Comparison of ENCODE assay signal across 8 cellular contexts in genomic region chr2:27489118-27489497, GRCh38. TPM values are rescaled to one million over a fixed set of nuclear protein-coding genes. Genes with fewer than 3 reads are reported as not detected.
DNase-seq lines count a peak whose midpoint lies in the region; ATAC-seq and TF ChIP-seq lines count a peak whose summit lies in the region.

No MANE protein-coding gene starts in this region.

- intact Hi-C loops in Calu3 (cut with micrococcal nuclease; ENCODE audit: unreplicated experiment) = no loop called here

- no peaks in the 10 kb centered on the region for H3K9me3 Mint-ChIP-seq in Calu3 (ENCODE audit: low read depth, unreplicated experiment)
- no peaks in the 10 kb centered on the region for H3K9me3 Mint-ChIP-seq in nephron progenitor cell

- peak overlapping the region; percentile 80 for H3K4me3 Mint-ChIP-seq in Calu3 (ENCODE audit: low read depth, unreplicated experiment)
- peak overlapping the region; percentile 92 for H3K4me3 Mint-ChIP-seq in nephron progenitor cell

- CTCF ChIA-PET in Calu3 (lab: Charles Lee) (no interaction called here), HEK293 (lab: Yijun Ruan, JAX) (interaction anchor here (0.6 to 1.0 kb wide), 2 partner anchors 140 to 195 kb away, joined by 3 read pairs; partner anchors contain the start of genes CCDC121 and GPN1), SK-N-SH (lab: Yijun Ruan, JAX) (interaction anchor here (0.9 to 2.1 kb wide), 5 partner anchors 17 to 194 kb away, joined by 3 to 6 read pairs (median 3); no protein-coding TSS in a partner anchor), GM10248 (lab: Yijun Ruan, JAX) (no interaction called here)

- H3K4me3 ChIP-seq in HEK293 (ENCODE audit: low read depth, low read length) (peak overlapping the region; percentile 66), SK-N-SH (ENCODE audit: low read depth in 2 of 2, low read length in 1 of 2) (peak overlapping the region; percentile 72 to 86), esophagus (ENCODE audit: low read depth in 1 of 2, low read length in 2 of 2) (peak overlapping the region; percentile 52 to 60)

- peaks cover 12% of the 10 kb centered on the region; the same call in 1 of the 2 replicates for H3K79me2 ChIP-seq in SK-N-SH (ENCODE audit: insufficient read depth)

- ATAC-seq in GM19463 (IDR thresholded peaks at IDR 0.05; ENCODE audit: unreplicated experiment) = no peak

- TF ChIP-seq CTCF in Calu3 (IDR thresholded peaks at IDR 0.05; ENCODE audit: unreplicated experiment) (no peak), HEK293 (tag by site-specific recombination; IDR thresholded peaks at IDR 0.05) (no peak), SK-N-SH (IDR thresholded peaks at IDR 0.05) (peak; percentile 21; the same call in 1 of the 2 replicates), nephron progenitor cell (IDR thresholded peaks at IDR 0.05) (no peak), GM10248 (IDR thresholded peaks at IDR 0.05; ENCODE audit: control extremely low read depth, extremely low read depth, low read depth, missing control alignments) (no peak)

- H2AFZ ChIP-seq in SK-N-SH (ENCODE audit: low read depth) = peak overlapping the region; percentile 86

- no peak overlapping the region for H3K27ac ChIP-seq in HEK293 (ENCODE audit: extremely low read depth, low read depth, low read length)
- peak overlapping the region; percentile 9 to 39; a peak in 2 of 4 replicates for H3K27ac ChIP-seq in SK-N-SH (ENCODE audit: low read depth in 2 of 2, low read length in 1 of 2)
- H3K27ac ChIP-seq in esophagus (ENCODE audit: low read depth in 2 of 2, low read length in 1 of 2) = peak overlapping the region; percentile 55 to 86

- H3K4me2 ChIP-seq in SK-N-SH = peak overlapping the region; percentile 89

- H3K36me3 ChIP-seq in HEK293 (ENCODE audit: control insufficient read depth in 2 of 2, insufficient read depth in 1 of 2, low read length in 2 of 2) (peaks cover 0 to 13% of the 10 kb centered on the region in 2 experiments; a peak in 2 of 3 replicates), SK-N-SH (replicated peaks in 1 of 2; ENCODE audit: control insufficient read depth in 1 of 2, insufficient read depth in 2 of 2, low read length in 1 of 2) (peaks cover 7 to 14% of the 10 kb centered on the region in 2 experiments), esophagus (ENCODE audit: control insufficient read depth in 2 of 2, insufficient read depth in 2 of 2, low read length in 1 of 2) (peaks cover 0 to 3% of the 10 kb centered on the region in 2 donors)

- H3K27ac Mint-ChIP-seq in Calu3 (ENCODE audit: unreplicated experiment) = peak overlapping the region; percentile 85
- H3K27ac Mint-ChIP-seq in nephron progenitor cell = peak overlapping the region; percentile 95

- H3K9me2 ChIP-seq in SK-N-SH = no peaks in the 10 kb centered on the region

- no peaks in the 10 kb centered on the region for H3K27me3 Mint-ChIP-seq in Calu3 (ENCODE audit: unreplicated experiment)
- peaks cover 34% of the 10 kb centered on the region for H3K27me3 Mint-ChIP-seq in nephron progenitor cell (ENCODE audit: low read depth, poor library complexity)

- TF ChIP-seq RAD21 in SK-N-SH (IDR thresholded peaks at IDR 0.05; ENCODE audit: low read length) = 0 out of 2 replicates have a peak, but pooled peaks have one; percentile 17

- BruUV-seq in Calu3 (replicated peaks; lab: Mats Ljungman, UMichigan) = TSS peak; percentile 25

- H3K4me1 Mint-ChIP-seq in Calu3 (ENCODE audit: low read depth, unreplicated experiment) = peaks cover 7% of the 10 kb centered on the region
- peaks cover 26% of the 10 kb centered on the region for H3K4me1 Mint-ChIP-seq in nephron progenitor cell

- no peaks in the 10 kb centered on the region for H3K9me3 ChIP-seq in HEK293 (ENCODE audit: control insufficient read depth, insufficient read depth, low read depth, low read length)
- H3K9me3 ChIP-seq in SK-N-SH = no peaks in the 10 kb centered on the region
- H3K9me3 ChIP-seq in esophagus (ENCODE audit: control insufficient read depth in 2 of 2, insufficient read depth in 1 of 2, low read depth in 1 of 2, low read length in 1 of 2) = no peaks in the 10 kb centered on the region

- DNase-seq in Calu3 = peak; percentile 14
- DNase-seq in SK-N-SH = peak; percentile 36
- DNase-seq in nephron progenitor cell = no peak
- no peak for DNase-seq in middle frontal gyrus (ENCODE audit: extremely low spot score, low spot score)
- no peak for DNase-seq in GM10248 (ENCODE audit: extremely low spot score)

- no peaks in the 10 kb centered on the region for H4K20me1 ChIP-seq in SK-N-SH (ENCODE audit: insufficient read depth)

- WGBS in SK-N-SH (ENCODE audit: low lambda C conversion rate) = 3% methylated on average over 11 of the region's 11 CpGs
- WGBS in esophagus, 2 donors = 2 to 3% methylated on average over 11 of the region's 11 CpGs

- H3K27me3 ChIP-seq in SK-N-SH (ENCODE audit: insufficient read depth) (no peaks in the 10 kb centered on the region), esophagus (ENCODE audit: control insufficient read depth in 1 of 2, insufficient read depth in 2 of 2, low read length in 2 of 2) (no peaks in the 10 kb centered on the region)

- peak overlapping the region; percentile 53 for H3K9ac ChIP-seq in SK-N-SH

- POLR2A ChIA-PET in HEK293 (lab: Yijun Ruan, JAX) = no interaction called here
- POLR2A ChIA-PET in SK-N-SH (lab: Yijun Ruan, JAX) = interaction anchor here (1.8 kb wide), 1 partner anchor 60 kb away, joined by 7 read pairs; the partner anchor contains the start of gene NRBP1
- POLR2A ChIA-PET in GM10248 (lab: Yijun Ruan, JAX) = no interaction called here

- no peak for TF ChIP-seq EP300 in SK-N-SH (IDR thresholded peaks at IDR 0.05; ENCODE audit: borderline replicate concordance in 1 of 2, low read depth in 1 of 2, low read length in 1 of 2)

- H3K4me1 ChIP-seq in HEK293 (ENCODE audit: control insufficient read depth, insufficient read depth, low read length) (peaks cover 5% of the 10 kb centered on the region; the same call in 1 of the 2 replicates), SK-N-SH (ENCODE audit: control insufficient read depth in 1 of 2, insufficient read depth in 2 of 2, low read depth in 1 of 2, low read length in 1 of 2) (peaks cover 3 to 15% of the 10 kb centered on the region in 2 experiments; a peak in 3 of 4 replicates), esophagus (ENCODE audit: control insufficient read depth in 2 of 2, insufficient read depth in 2 of 2, low read length in 1 of 2) (no peaks in the 10 kb centered on the region)

- peaks cover 10% of the 10 kb centered on the region for H3F3A ChIP-seq in SK-N-SH (replicated peaks; ENCODE audit: insufficient read depth)

- H3K36me3 Mint-ChIP-seq in Calu3 (ENCODE audit: insufficient read depth, unreplicated experiment) = peaks cover 14% of the 10 kb centered on the region
- peaks cover 5% of the 10 kb centered on the region for H3K36me3 Mint-ChIP-seq in nephron progenitor cell (ENCODE audit: low read depth)

TF ChIP-seq in HEK293, 187 proteins besides CTCF, POLR2A, EP300 and RAD21 (continues in another document):
- no peak for TF ChIP-seq INSM2 (tag by site-specific recombination; IDR thresholded peaks at IDR 0.05)
- no peak for TF ChIP-seq GLI4 (tag by site-specific recombination; IDR thresholded peaks at IDR 0.05)
- TF ChIP-seq ZBTB20 (tag by site-specific recombination; IDR thresholded peaks at IDR 0.05) = peak; percentile 34; the same call in 1 of the 2 replicates

TF ChIP-seq in SK-N-SH, 30 proteins besides CTCF, POLR2A, EP300 and RAD21 (continues in another document):
- TF ChIP-seq RXRA (IDR thresholded peaks at IDR 0.05; ENCODE audit: borderline replicate concordance, low read depth) (no peak), NRF1 (IDR thresholded peaks at IDR 0.05; ENCODE audit: low read depth, low read length) (no peak), FOSL2 (IDR thresholded peaks at IDR 0.05; ENCODE audit: borderline replicate concordance, low read depth) (no peak), MEF2A (IDR thresholded peaks at IDR 0.05; ENCODE audit: borderline replicate concordance, low read depth) (no peak), ZBTB33 (IDR thresholded peaks at IDR 0.05; ENCODE audit: borderline replicate concordance, low read depth) (no peak), MAX (IDR thresholded peaks at IDR 0.05; ENCODE audit: low read depth) (no peak; the same call in 1 of the 2 replicates), JUND (IDR thresholded peaks at IDR 0.05) (no peak)

RNA-seq across cellular contexts. Expression of gene IFT172, which starts 0.4 kb away (rescaled TPM):
- total RNA-seq in Calu3 (2022) = 37.5 and 41.7 TPM in 2 replicates
- polyA plus RNA-seq in SK-N-SH (2012; rRNA removed) = 28.2 and 31.3 TPM in 2 replicates
- 9.6 and 15.7 TPM in 2 replicates for polyA plus RNA-seq in SK-N-SH (2012; cell fraction: cytosol; rRNA removed)
- polyA plus RNA-seq in SK-N-SH (2012; cell fraction: nucleus; rRNA removed) = 112 and 120 TPM in 2 replicates
- polyA plus RNA-seq in esophagus = 10 to 100 TPM; 12.8 to 27.5 TPM

RNA-seq across cellular contexts. Expression of gene FNDC4, which starts 5.9 kb away (rescaled TPM):
- total RNA-seq in Calu3 (2022) = 5.3 and 7.2 TPM in 2 replicates
- polyA plus RNA-seq in SK-N-SH (2012; rRNA removed) = 26.5 and 27.0 TPM in 2 replicates
- 18.9 and 29.5 TPM in 2 replicates for polyA plus RNA-seq in SK-N-SH (2012; cell fraction: cytosol; rRNA removed)
- 23.1 and 23.8 TPM in 2 replicates for polyA plus RNA-seq in SK-N-SH (2012; cell fraction: nucleus; rRNA removed)
- 10 to 100 TPM; 22.2 to 34.0 TPM for polyA plus RNA-seq in esophagus

RNA-seq across cellular contexts. Expression of gene GCKR, which starts 7.5 kb away (rescaled TPM):
- total RNA-seq in Calu3 (2022) = 17.8 and 26.8 TPM in 2 replicates
- polyA plus RNA-seq in SK-N-SH (2012; rRNA removed) = 0.18 and 0.67 TPM in 2 replicates
- 0.12 and 0.17 TPM in 2 replicates for polyA plus RNA-seq in SK-N-SH (2012; cell fraction: cytosol; rRNA removed)
- polyA plus RNA-seq in SK-N-SH (2012; cell fraction: nucleus; rRNA removed) = 1.4 and 1.5 TPM in 2 replicates
- polyA plus RNA-seq in esophagus = 1 to 10 TPM; 2.1 to 4.0 TPM

RNA-seq across cellular contexts. Expression of gene KRTCAP3, which starts 46.9 kb away (rescaled TPM):
- 71.8 and 74.0 TPM in 2 replicates for total RNA-seq in Calu3 (2022)
- polyA plus RNA-seq in SK-N-SH (2012; rRNA removed) (3.6 and 4.1 TPM in 2 replicates), esophagus (10 to 100 TPM; 21.0 to 30.3 TPM)
- 0.92 and 1.1 TPM in 2 replicates for polyA plus RNA-seq in SK-N-SH (2012; cell fraction: cytosol; rRNA removed)
- 18.2 TPM in 2 replicates for polyA plus RNA-seq in SK-N-SH (2012; cell fraction: nucleus; rRNA removed)

Comparison
In these comparisons a context has a peak if more than half of its experiments do, and no peak if none do; other contexts are left out.
1. DNase-seq: peak in Calu3 (single experiment) and SK-N-SH (single experiment); none in nephron progenitor cell (single experiment), middle frontal gyrus (single experiment) and GM10248 (single experiment).
2. CTCF ChIA-PET loops: an anchor here in HEK293 (0.6 to 1.0 kb wide) and SK-N-SH (0.9 to 2.1 kb wide); none called in Calu3 and GM10248.
3. Peak in every context shown above with its lines, with median percentiles within 50 percentile points of each other: H3K4me3 ChIP-seq.